Comparison of ENCODE assay signal across 8 cellular contexts in genomic region chr10:62456611-62457101, GRCh38.
A peak's percentile ranks its signal among the peaks of the same experiment; 100 is the strongest.
DNase-seq lines count a peak whose midpoint lies in the region; ATAC-seq and TF ChIP-seq lines count a peak whose summit lies in the region.

No MANE protein-coding gene starts in this region.

- DNase-seq in SKM-1 treated with dmso at 0.1 percent for 144 hours (lab: John Stamatoyannopoulos, UW; ENCODE audit: unreplicated experiment), result peak; percentile 52
- DNase-seq in SKM-1 (lab: John Stamatoyannopoulos, UW; ENCODE audit: unreplicated experiment), result no peak
- peak; percentile 17 for DNase-seq in NB4 (ENCODE audit: low read depth)
- peak; percentile 60 for DNase-seq in stimulated activated naive B cell treated with anti-CD40 and anti-IgM and Interleukin-4, amounts not matched to agents 10 μg/mL and 1 μg/mL and 100 μg/mL, for 72 hours
- DNase-seq in DMS153 treated with DMSO at 0.1 percent for 48 hours (lab: John Stamatoyannopoulos, UW; ENCODE audit: unreplicated experiment), result no peak
- no peak for DNase-seq in hippocampal formation (lab: John Stamatoyannopoulos, UW)
- DNase-seq in 8988T, result no peak

- peaks cover 0 to 2% of the 10 kb centered on the region in 2 donors for H3K9me3 Mint-ChIP-seq in stimulated activated naive B cell treated with anti-CD40 and anti-IgM and Interleukin-4, amounts not matched to agents 10 μg/mL and 1 μg/mL and 100 μg/mL, for 72 hours

- H3K36me3 Mint-ChIP-seq in stimulated activated naive B cell treated with anti-CD40 and anti-IgM and Interleukin-4, amounts not matched to agents 10 μg/mL and 1 μg/mL and 100 μg/mL, for 72 hours, result no peaks in the 10 kb centered on the region

- peaks cover 30 to 41% of the 10 kb centered on the region in 2 donors for H3K4me1 Mint-ChIP-seq in stimulated activated naive B cell treated with anti-CD40 and anti-IgM and Interleukin-4, amounts not matched to agents 10 μg/mL and 1 μg/mL and 100 μg/mL, for 72 hours

- H3K4me3 ChIP-seq in NB4 (ENCODE audit: low read depth, low read length), result no peak overlapping the region

- no peaks in the 10 kb centered on the region for H3K27me3 Mint-ChIP-seq in stimulated activated naive B cell treated with anti-CD40 and anti-IgM and Interleukin-4, amounts not matched to agents 10 μg/mL and 1 μg/mL and 100 μg/mL, for 72 hours

- TF ChIP-seq CTCF in NB4 (IDR thresholded peaks at IDR 0.05; ENCODE audit: low read depth, low read length), result no peak

- no peak for TF ChIP-seq POLR2A in NB4 (IDR thresholded peaks at IDR 0.05; ENCODE audit: extremely low read depth, insufficient read length)

- peak overlapping the region; percentile 3 to 48 for H3K4me3 Mint-ChIP-seq in stimulated activated naive B cell treated with anti-CD40 and anti-IgM and Interleukin-4, amounts not matched to agents 10 μg/mL and 1 μg/mL and 100 μg/mL, for 72 hours

- ATAC-seq in HG02759 (IDR thresholded peaks at IDR 0.05; ENCODE audit: unreplicated experiment), result peak; percentile 98
- peak; percentile 99 to 100 for ATAC-seq in stimulated activated naive B cell treated with anti-CD40 and anti-IgM and Interleukin-4, amounts not matched to agents 10 μg/mL and 1 μg/mL and 100 μg/mL, for 72 hours (replicated peaks)

- H3K27ac Mint-ChIP-seq in stimulated activated naive B cell treated with anti-CD40 and anti-IgM and Interleukin-4, amounts not matched to agents 10 μg/mL and 1 μg/mL and 100 μg/mL, for 72 hours, result peak overlapping the region; percentile 70

Comparison
In these comparisons a context has a peak if more than half of its experiments do, and no peak if none do; other contexts are left out.
1. DNase-seq: peak in SKM-1 treated with dmso at 0.1 percent for 144 hours (single experiment), NB4 (single experiment) and stimulated activated naive B cell treated with anti-CD40 and anti-IgM and Interleukin-4, amounts not matched to agents 10 μg/mL and 1 μg/mL and 100 μg/mL, for 72 hours (single experiment); none in SKM-1 (single experiment), DMS153 treated with DMSO at 0.1 percent for 48 hours (single experiment), hippocampal formation (0 of 2) and 8988T (single experiment).